ENCODE assay signal across 8 cellular contexts in the genomic region with DNA sequence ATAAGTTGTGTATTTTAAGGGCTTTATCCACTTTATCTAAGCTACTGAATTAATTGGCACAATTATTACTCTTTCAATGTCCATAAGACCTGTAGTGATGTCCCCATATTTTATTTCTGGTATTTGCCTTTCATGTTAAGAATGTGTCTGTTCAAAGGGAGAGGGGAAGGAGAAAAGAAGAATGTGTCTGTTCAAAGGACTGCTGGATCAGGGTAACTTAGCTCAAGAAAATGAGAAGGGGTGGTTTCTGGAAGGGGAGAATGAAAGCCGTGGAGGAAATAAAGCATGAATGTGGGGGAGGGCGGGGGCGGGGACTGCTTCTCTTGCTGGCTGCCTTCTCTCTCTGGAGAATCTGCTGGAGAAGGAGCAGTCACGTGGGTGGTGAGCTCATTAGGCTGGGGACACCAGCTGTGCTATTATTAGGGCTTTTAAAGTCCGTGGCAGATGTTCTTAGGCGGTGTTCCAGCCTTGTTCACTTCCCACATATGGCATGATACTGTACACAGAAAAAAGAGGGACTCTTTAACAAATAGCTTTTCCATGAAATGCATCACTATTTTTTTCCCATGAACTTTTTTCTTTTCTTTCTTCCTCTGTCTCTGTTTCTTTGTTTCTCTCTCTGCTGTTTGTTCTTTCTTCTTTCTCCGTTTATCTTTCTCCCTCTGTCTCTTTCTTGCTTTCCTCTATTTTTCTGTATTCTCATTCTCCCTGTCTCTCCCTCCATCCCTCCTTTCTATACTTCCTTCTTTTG.
A peak's percentile ranks its signal among the peaks of the same experiment; 100 is the strongest.
DNase-seq lines count a peak whose midpoint lies in the region; ATAC-seq, FAIRE-seq and TF ChIP-seq lines count a peak whose summit lies in the region.

No MANE protein-coding gene starts in this region.

- H3K9me3 ChIP-seq in CD4-positive, CD25-positive, alpha-beta regulatory T cell (ENCODE audit: control insufficient read depth in 2 of 2, low read length in 2 of 2), result no peaks in the 10 kb centered on the region
- H3K9me3 ChIP-seq in kidney (ENCODE audit: control insufficient read depth in 1 of 2, low read length in 2 of 2) (no peaks in the 10 kb centered on the region), smooth muscle cell (replicated peaks; ENCODE audit: low read depth) (no peaks in the 10 kb centered on the region)

- FAIRE-seq in kidney (lab: Jason Lieb, UNC), result no peak

- H3K4me2 ChIP-seq in smooth muscle cell, result peak overlapping the region; percentile 82

- DNase-seq in CD4-positive, CD25-positive, alpha-beta regulatory T cell, result no peak
- DNase-seq in KBM-7 (peak; percentile 95), choroid plexus epithelial cell (ENCODE audit: low read depth) (peak; percentile 98), kidney (peak; percentile 94), smooth muscle cell (lab: John Stamatoyannopoulos, UW; ENCODE audit: unreplicated experiment) (peak; percentile 34), 8988T (no peak)

- 2% methylated on average over 7 of the region's 7 CpGs for WGBS in smooth muscle cell (ENCODE audit: low lambda C conversion rate)

- H3K36me3 Mint-ChIP-seq in CD4-positive, CD25-positive, alpha-beta regulatory T cell, result peaks cover 10% of the 10 kb centered on the region

- intact Hi-C loops in kidney (cut with DNase I), result no loop called here

- no peak overlapping the region for H3K4me3 ChIP-seq in CD4-positive, CD25-positive, alpha-beta regulatory T cell (ENCODE audit: low read depth, low read length)
- H3K4me3 ChIP-seq in choroid plexus epithelial cell (ENCODE audit: low read depth, low read length), result peak overlapping the region; percentile 3
- H3K4me3 ChIP-seq in kidney (ENCODE audit: low read length in 2 of 2), result peak overlapping the region; percentile 5 to 30
- peak overlapping the region; percentile 39 for H3K4me3 ChIP-seq in smooth muscle cell

- H3K4me1 ChIP-seq in CD4-positive, CD25-positive, alpha-beta regulatory T cell (ENCODE audit: control insufficient read depth, insufficient read depth, low read length, poor library complexity, severe bottlenecking), result peaks cover 6% of the 10 kb centered on the region
- H3K4me1 ChIP-seq in kidney (ENCODE audit: control insufficient read depth in 1 of 2, insufficient read depth in 1 of 2, low read depth in 1 of 2, low read length in 2 of 2) (peaks cover 26 to 33% of the 10 kb centered on the region in 2 donors), smooth muscle cell (ENCODE audit: low read depth) (peaks cover 41% of the 10 kb centered on the region)

- peaks cover 12% of the 10 kb centered on the region for H3F3A ChIP-seq in smooth muscle cell (ENCODE audit: low read depth)

- H3K36me3 ChIP-seq in CD4-positive, CD25-positive, alpha-beta regulatory T cell (ENCODE audit: control insufficient read depth, insufficient read depth, low read length), result no peaks in the 10 kb centered on the region
- H3K36me3 ChIP-seq in kidney (ENCODE audit: control insufficient read depth in 1 of 2, insufficient read depth in 2 of 2, low read length in 2 of 2) (no peaks in the 10 kb centered on the region), smooth muscle cell (ENCODE audit: low read depth) (no peaks in the 10 kb centered on the region)

- TF ChIP-seq CTCF in choroid plexus epithelial cell (conservative IDR thresholded peaks at IDR 0.05; ENCODE audit: low read depth, low read length), result no peak
- no peak for TF ChIP-seq CTCF in kidney (IDR thresholded peaks at IDR 0.05; ENCODE audit: borderline replicate concordance, extremely low read depth, insufficient read depth)
- TF ChIP-seq CTCF in smooth muscle cell (IDR thresholded peaks at IDR 0.05; ENCODE audit: borderline replicate concordance, insufficient read depth, poor library complexity, severe bottlenecking), result no peak

- no peaks in the 10 kb centered on the region for H4K20me1 ChIP-seq in smooth muscle cell (ENCODE audit: low read depth)

- no peak overlapping the region for H3K27ac ChIP-seq in CD4-positive, CD25-positive, alpha-beta regulatory T cell (ENCODE audit: insufficient read depth, low read length, poor library complexity, severe bottlenecking)
- peak overlapping the region; percentile 72 to 88 for H3K27ac ChIP-seq in kidney (ENCODE audit: low read depth in 2 of 2, low read length in 2 of 2)
- H3K27ac ChIP-seq in smooth muscle cell (ENCODE audit: low read depth), result peak overlapping the region; percentile 98

- peaks cover 24 to 57% (median 40%) of the 10 kb centered on the region in 4 donors for H3K4me1 Mint-ChIP-seq in CD4-positive, CD25-positive, alpha-beta regulatory T cell

- no peaks in the 10 kb centered on the region for H3K27me3 ChIP-seq in CD4-positive, CD25-positive, alpha-beta regulatory T cell (ENCODE audit: control insufficient read depth, insufficient read depth, low read length)
- no peaks in the 10 kb centered on the region for H3K27me3 ChIP-seq in smooth muscle cell (ENCODE audit: low read depth)

- H3K9me3 Mint-ChIP-seq in CD4-positive, CD25-positive, alpha-beta regulatory T cell, result peaks cover 0 to 2% (median 0%) of the 10 kb centered on the region in 7 donors

- H3K4me3 Mint-ChIP-seq in CD4-positive, CD25-positive, alpha-beta regulatory T cell, result peak overlapping the region in 1 of 4 donors; percentile 1

- peak overlapping the region; percentile 44 for H2AFZ ChIP-seq in smooth muscle cell (ENCODE audit: low read depth)

- H3K27ac Mint-ChIP-seq in CD4-positive, CD25-positive, alpha-beta regulatory T cell, result peak overlapping the region in 2 of 3 donors; percentile 8 to 88

- H3K27me3 Mint-ChIP-seq in CD4-positive, CD25-positive, alpha-beta regulatory T cell, result no peaks in the 10 kb centered on the region

- H3K79me2 ChIP-seq in smooth muscle cell (ENCODE audit: low read depth), result peaks cover 73% of the 10 kb centered on the region

- H3K9ac ChIP-seq in kidney (ENCODE audit: low read length in 2 of 2) (peak overlapping the region in 1 of 2 donors; percentile 10), smooth muscle cell (ENCODE audit: low read depth) (peak overlapping the region; percentile 90)

- in situ Hi-C loops in KBM-7 (cut with MboI; ENCODE audit: low pct_unique_long_range_greater_than_20kb, low sequenced_read_pairs), result no loop called here

- ATAC-seq in CD4-positive, CD25-positive, alpha-beta regulatory T cell (ENCODE audit: low read depth in 2 of 2), result no peak
- peak; percentile 62 for ATAC-seq in GM19455 (IDR thresholded peaks at IDR 0.05; ENCODE audit: unreplicated experiment)

TF ChIP-seq in PFSK-1, 5 proteins besides CTCF, POLR2A, EP300 and RAD21:
- TF ChIP-seq SIN3A (IDR thresholded peaks at IDR 0.05; ENCODE audit: borderline replicate concordance, insufficient read depth, low read length) (peak; percentile 97; the same call in 1 of the 2 replicates), FOXP2 (optimal IDR thresholded peaks at IDR 0.05; ENCODE audit: borderline replicate concordance, extremely low read depth, extremely low read length, insufficient read depth) (no peak)

Comparison
In these comparisons a context has a peak if more than half of its experiments do, and no peak if none do; other contexts are left out.
1. DNase-seq: peak in KBM-7 (single experiment), choroid plexus epithelial cell (single experiment), kidney (single experiment) and smooth muscle cell (single experiment); none in CD4-positive, CD25-positive, alpha-beta regulatory T cell (0 of 3) and 8988T (single experiment).